In genomic region chr3:28348286-28348636, GRCh38 we compare ENCODE assay signal across 8 cellular contexts. TPM values are rescaled to one million over a fixed set of nuclear protein-coding genes. Genes with fewer than 3 reads are reported as not detected.
DNase-seq lines count a peak whose midpoint lies in the region; ATAC-seq and TF ChIP-seq lines count a peak whose summit lies in the region.

No MANE protein-coding gene starts in this region.

- intact Hi-C loops in Calu3 (cut with micrococcal nuclease; ENCODE audit: unreplicated experiment), result no loop called here

- no peak overlapping the region for H3K27ac ChIP-seq in iPS-20b (ENCODE audit: low read length)

- peaks cover 1% of the 10 kb centered on the region; the same call in 1 of the 2 replicates for H3K9me3 ChIP-seq in iPS-20b (ENCODE audit: insufficient read depth, low read depth, low read length)

- no peak for TF ChIP-seq CTCF in Calu3 (IDR thresholded peaks at IDR 0.05; ENCODE audit: unreplicated experiment)

- no peaks in the 10 kb centered on the region for H3K9me3 Mint-ChIP-seq in Calu3 (ENCODE audit: low read depth, unreplicated experiment)
- H3K9me3 Mint-ChIP-seq in stimulated activated memory B cell treated with anti-CD40 and anti-IgM and Interleukin-4, amounts not matched to agents 10 μg/mL and 1 μg/mL and 100 μg/mL, for 72 hours, result peaks cover 2% of the 10 kb centered on the region

- H3K27me3 ChIP-seq in iPS-20b (ENCODE audit: insufficient read depth, low read length), result no peaks in the 10 kb centered on the region

- H3K4me1 Mint-ChIP-seq in Calu3 (ENCODE audit: low read depth, unreplicated experiment), result peaks cover 10% of the 10 kb centered on the region
- peaks cover 33% of the 10 kb centered on the region for H3K4me1 Mint-ChIP-seq in stimulated activated memory B cell treated with anti-CD40 and anti-IgM and Interleukin-4, amounts not matched to agents 10 μg/mL and 1 μg/mL and 100 μg/mL, for 72 hours

- no TSS peak for BruUV-seq in Calu3 (replicated peaks; lab: Mats Ljungman, UMichigan)

- ATAC-seq in HG03159 (IDR thresholded peaks at IDR 0.05; ENCODE audit: unreplicated experiment), result peak; percentile 84
- ATAC-seq in stimulated activated memory B cell treated with anti-CD40 and anti-IgM and Interleukin-4, amounts not matched to agents 10 μg/mL and 1 μg/mL and 100 μg/mL, for 72 hours, result no peak

- peak overlapping the region; percentile 82 for H3K9ac ChIP-seq in iPS-20b (ENCODE audit: low read depth, low read length)

- H3K27me3 Mint-ChIP-seq in Calu3 (ENCODE audit: unreplicated experiment), result no peaks in the 10 kb centered on the region
- H3K27me3 Mint-ChIP-seq in stimulated activated memory B cell treated with anti-CD40 and anti-IgM and Interleukin-4, amounts not matched to agents 10 μg/mL and 1 μg/mL and 100 μg/mL, for 72 hours, result no peaks in the 10 kb centered on the region

- no peaks in the 10 kb centered on the region for H3K36me3 ChIP-seq in iPS-20b (ENCODE audit: insufficient read depth, low read depth, low read length)

- H3K27ac Mint-ChIP-seq in Calu3 (ENCODE audit: unreplicated experiment), result peak overlapping the region; percentile 83
- peak overlapping the region; percentile 96 for H3K27ac Mint-ChIP-seq in stimulated activated memory B cell treated with anti-CD40 and anti-IgM and Interleukin-4, amounts not matched to agents 10 μg/mL and 1 μg/mL and 100 μg/mL, for 72 hours

- DNase-seq in Calu3, result no peak
- peak; percentile 89 for DNase-seq in amniotic epithelial cell (ENCODE audit: low read depth)
- DNase-seq in GDM1 (lab: John Stamatoyannopoulos, UW), result no peak
- no peak for DNase-seq in NCI-H524 treated with DMSO at 0.1 percent for 48 hours (lab: John Stamatoyannopoulos, UW)
- DNase-seq in SW480 (ENCODE audit: low spot score), result no peak

- CTCF ChIA-PET in Calu3 (lab: Charles Lee), result interaction anchor here (0.5 to 1.1 kb wide), 2 partner anchors 31 to 667 kb away, joined by 3 to 4 read pairs; no protein-coding TSS in a partner anchor

- H3K4me1 ChIP-seq in iPS-20b (ENCODE audit: insufficient read depth, low read length), result peaks cover 9% of the 10 kb centered on the region

- H3K4me3 Mint-ChIP-seq in Calu3 (ENCODE audit: low read depth, unreplicated experiment), result peak overlapping the region; percentile 81
- H3K4me3 Mint-ChIP-seq in stimulated activated memory B cell treated with anti-CD40 and anti-IgM and Interleukin-4, amounts not matched to agents 10 μg/mL and 1 μg/mL and 100 μg/mL, for 72 hours, result peak overlapping the region; percentile 99

- H3K4me3 ChIP-seq in iPS-20b (ENCODE audit: low read length), result peak overlapping the region; percentile 90

- peaks cover 22% of the 10 kb centered on the region for H3K36me3 Mint-ChIP-seq in Calu3 (ENCODE audit: insufficient read depth, unreplicated experiment)
- H3K36me3 Mint-ChIP-seq in stimulated activated memory B cell treated with anti-CD40 and anti-IgM and Interleukin-4, amounts not matched to agents 10 μg/mL and 1 μg/mL and 100 μg/mL, for 72 hours, result peaks cover 15% of the 10 kb centered on the region

RNA-seq across cellular contexts. Expression of gene ZCWPW2, which starts 0.3 kb away (rescaled TPM):
- 0.42 TPM in 1 of 2 replicates, not detected in the other for total RNA-seq in Calu3 (2022)

RNA-seq across cellular contexts. Expression of gene AZI2, which starts 0.4 kb away (rescaled TPM):
- total RNA-seq in Calu3 (2022), result 37.5 and 47.3 TPM in 2 replicates
